Comparison of ENCODE assay signal across 14 cellular contexts in genomic region chr5:132526974-132527564, GRCh38. TPM values are rescaled to one million over a fixed set of nuclear protein-coding genes. Genes with fewer than 3 reads are reported as not detected.
DNase-seq lines count a peak whose midpoint lies in the region; ATAC-seq, FAIRE-seq and TF ChIP-seq lines count a peak whose summit lies in the region.
"Had no signal": no experiment of that assay in that cellular context is flagged by ENCODE, and none has a peak within 500 bp of the region (broad histone marks: within the 10 kb centered on the region; RNA-seq: fewer than 3 reads in every experiment).

No MANE protein-coding gene starts in this region.

- 0 out of 2 replicates have a peak overlapping the region, but pooled peaks have one; percentile 35 for H2AFZ ChIP-seq in KMS-11 (ENCODE audit: low read depth)

- H3K4me1 Mint-ChIP-seq in activated T-helper 2 cell treated with anti-CD3 and anti-CD28 coated beads, Interferon-gamma antibody, Interleukin-2, Interleukin-4, amounts not matched to agents 10 μg/mL and 5 μg/mL and 100 μg/mL, durations not matched to agents 14 hours and 24 hours and 36 hours (ENCODE audit: low read depth), result peaks cover 61% of the 10 kb centered on the region

- H3K79me2 ChIP-seq in DOHH2 (ENCODE audit: control insufficient read depth, low read length), result no peaks in the 10 kb centered on the region
- H3K79me2 ChIP-seq in KMS-11 (ENCODE audit: insufficient read depth, low read depth), result no peaks in the 10 kb centered on the region

- no peak for DNase-seq in activated T-helper 2 cell treated with anti-CD3 and anti-CD28 coated beads, Interferon-gamma antibody, Interleukin-2, Interleukin-4, amounts not matched to agents 10 μg/mL and 5 μg/mL and 100 μg/mL, durations not matched to agents 14 hours and 24 hours and 36 hours (ENCODE audit: low spot score)
- DNase-seq in RCC 7860 (ENCODE audit: low spot score) (no peak), AML-193 (lab: John Stamatoyannopoulos, UW) (no peak), SKM-1 treated with dmso at 0.1 percent for 144 hours (lab: John Stamatoyannopoulos, UW; ENCODE audit: unreplicated experiment) (no peak)
- DNase-seq in activated naive CD4-positive, alpha-beta T cell treated with anti-CD3 and anti-CD28 coated beads, Interleukin-2, amount 50 U/mL, for 72 hours (ENCODE audit: low spot score in 2 of 2), result no peak
- DNase-seq: occipital lobe had no signal

- ATAC-seq in activated naive CD4-positive, alpha-beta T cell treated with anti-CD3 and anti-CD28 coated beads, Interleukin-2, amount 50 U/mL, for 72 hours, result no peak

- peak overlapping the region; percentile 31 for H3K27ac Mint-ChIP-seq in activated T-helper 2 cell treated with anti-CD3 and anti-CD28 coated beads, Interferon-gamma antibody, Interleukin-2, Interleukin-4, amounts not matched to agents 10 μg/mL and 5 μg/mL and 100 μg/mL, durations not matched to agents 14 hours and 24 hours and 36 hours
- no peak overlapping the region for H3K27ac Mint-ChIP-seq in activated naive CD4-positive, alpha-beta T cell treated with anti-CD3 and anti-CD28 coated beads, Interleukin-2, amount 50 U/mL, for 72 hours
- H3K27ac Mint-ChIP-seq: immature natural killer cell had no signal

- H3K27me3 Mint-ChIP-seq in activated T-helper 2 cell treated with anti-CD3 and anti-CD28 coated beads, Interferon-gamma antibody, Interleukin-2, Interleukin-4, amounts not matched to agents 10 μg/mL and 5 μg/mL and 100 μg/mL, durations not matched to agents 14 hours and 24 hours and 36 hours (ENCODE audit: low read depth), result no peaks in the 10 kb centered on the region

- peak; percentile 26 for TF ChIP-seq CTCF in DOHH2 (IDR thresholded peaks at IDR 0.05; ENCODE audit: low read depth, low read length, poor library complexity, severe bottlenecking)
- TF ChIP-seq CTCF in KMS-11 (conservative IDR thresholded peaks at IDR 0.05; ENCODE audit: low read depth, low read length), result peak; percentile 30

- no peak overlapping the region for H3K4me3 Mint-ChIP-seq in activated T-helper 2 cell treated with anti-CD3 and anti-CD28 coated beads, Interferon-gamma antibody, Interleukin-2, Interleukin-4, amounts not matched to agents 10 μg/mL and 5 μg/mL and 100 μg/mL, durations not matched to agents 14 hours and 24 hours and 36 hours (ENCODE audit: low read depth)

- no peaks in the 10 kb centered on the region for H3K9me2 ChIP-seq in DOHH2 (replicated peaks; ENCODE audit: control insufficient read depth, low read length)

- no peaks in the 10 kb centered on the region for H3K9me3 ChIP-seq in DOHH2 (ENCODE audit: control insufficient read depth, insufficient read depth, low read length)
- H3K9me3 ChIP-seq in mucosa of stomach (ENCODE audit: control insufficient read depth, low read length), result no peaks in the 10 kb centered on the region

- H3F3A ChIP-seq in DOHH2 (ENCODE audit: control insufficient read depth, insufficient read depth), result no peaks in the 10 kb centered on the region

- peak overlapping the region; percentile 69 for H3K4me2 ChIP-seq in DOHH2 (ENCODE audit: low read length)
- H3K4me2 ChIP-seq in KMS-11, result peak overlapping the region; percentile 50

- H3K4me3 ChIP-seq in DOHH2 (ENCODE audit: low read length) (peak overlapping the region; percentile 47; the same call in 1 of the 2 replicates), KMS-11 (IDR thresholded peaks at IDR 0.05; ENCODE audit: insufficient read depth, low read depth, low read length) (no peak overlapping the region), mucosa of stomach (ENCODE audit: low read length) (peak overlapping the region; percentile 36)

- intact Hi-C loops in activated T-helper 2 cell treated with anti-CD3 and anti-CD28 coated beads, Interferon-gamma antibody, Interleukin-2, Interleukin-4, amounts not matched to agents 10 μg/mL and 5 μg/mL and 100 μg/mL, durations not matched to agents 14 hours and 24 hours and 36 hours (cut with micrococcal nuclease), result loop anchor here (1.0 to 5.0 kb wide), 4 partner anchors 40 to 293 kb away; no protein-coding TSS in a partner anchor

- H3K27ac ChIP-seq in DOHH2 (ENCODE audit: low read depth, low read length) (no peak overlapping the region), KMS-11 (no peak overlapping the region)
- H3K27ac ChIP-seq: SK-N-MC had no signal

- no peak for FAIRE-seq in RCC 7860 (lab: Jason Lieb, UNC)
- FAIRE-seq: astrocyte, endometrium had no signal

- no peaks in the 10 kb centered on the region for H4K20me1 ChIP-seq in DOHH2 (ENCODE audit: control insufficient read depth, insufficient read depth, low read depth, low read length)
- no peaks in the 10 kb centered on the region for H4K20me1 ChIP-seq in KMS-11 (ENCODE audit: insufficient read depth)

- peaks cover 24% of the 10 kb centered on the region for H3K4me1 ChIP-seq in DOHH2 (ENCODE audit: control insufficient read depth, low read length)
- H3K4me1 ChIP-seq in KMS-11 (ENCODE audit: low read depth, poor library complexity, severe bottlenecking), result peaks cover 69% of the 10 kb centered on the region
- peaks cover 13% of the 10 kb centered on the region for H3K4me1 ChIP-seq in mucosa of stomach (ENCODE audit: control insufficient read depth, insufficient read depth, low read length)

- peaks cover 17% of the 10 kb centered on the region for H3K27me3 ChIP-seq in DOHH2 (ENCODE audit: control insufficient read depth, low read length)
- H3K27me3 ChIP-seq in KMS-11 (ENCODE audit: insufficient read depth, low read depth), result no peaks in the 10 kb centered on the region
- no peaks in the 10 kb centered on the region for H3K27me3 ChIP-seq in mucosa of stomach (ENCODE audit: control insufficient read depth, insufficient read depth, low read length)

- H3K36me3 ChIP-seq in DOHH2 (ENCODE audit: control insufficient read depth, low read length), result no peaks in the 10 kb centered on the region
- no peaks in the 10 kb centered on the region for H3K36me3 ChIP-seq in KMS-11 (ENCODE audit: insufficient read depth)
- no peaks in the 10 kb centered on the region for H3K36me3 ChIP-seq in mucosa of stomach (ENCODE audit: control insufficient read depth, insufficient read depth, low read length)

- no peak overlapping the region for H3K9ac ChIP-seq in KMS-11
- H3K9ac ChIP-seq in mucosa of stomach (ENCODE audit: low read length), result peak overlapping the region; percentile 66

- peaks cover 11% of the 10 kb centered on the region for H3K9me3 Mint-ChIP-seq in activated T-helper 2 cell treated with anti-CD3 and anti-CD28 coated beads, Interferon-gamma antibody, Interleukin-2, Interleukin-4, amounts not matched to agents 10 μg/mL and 5 μg/mL and 100 μg/mL, durations not matched to agents 14 hours and 24 hours and 36 hours
- peaks cover 0 to 9% of the 10 kb centered on the region in 2 donors for H3K9me3 Mint-ChIP-seq in activated naive CD4-positive, alpha-beta T cell treated with anti-CD3 and anti-CD28 coated beads, Interleukin-2, amount 50 U/mL, for 72 hours

- H3K36me3 Mint-ChIP-seq in activated T-helper 2 cell treated with anti-CD3 and anti-CD28 coated beads, Interferon-gamma antibody, Interleukin-2, Interleukin-4, amounts not matched to agents 10 μg/mL and 5 μg/mL and 100 μg/mL, durations not matched to agents 14 hours and 24 hours and 36 hours (ENCODE audit: low read depth), result peaks cover 5% of the 10 kb centered on the region
- peaks cover 0 to 7% of the 10 kb centered on the region in 2 donors for H3K36me3 Mint-ChIP-seq in activated naive CD4-positive, alpha-beta T cell treated with anti-CD3 and anti-CD28 coated beads, Interleukin-2, amount 50 U/mL, for 72 hours
- H3K36me3 Mint-ChIP-seq: immature natural killer cell had no signal

RNA-seq across cellular contexts. Expression of gene IL5, which starts 16.3 kb away (rescaled TPM):
- 100.0 and 113 TPM in 2 replicates for total RNA-seq in activated T-helper 2 cell treated with anti-CD3 and anti-CD28 coated beads, Interferon-gamma antibody, Interleukin-2, Interleukin-4, amounts not matched to agents 10 μg/mL and 5 μg/mL and 100 μg/mL, durations not matched to agents 14 hours and 24 hours and 36 hours
- not detected for total RNA-seq in activated naive CD4-positive, alpha-beta T cell treated with anti-CD3 and anti-CD28 coated beads, Interleukin-2, amount 50 U/mL, for 72 hours
- total RNA-seq: astrocyte, LHCN-M2, occipital lobe had no signal

RNA-seq across cellular contexts. Expression of gene RAD50, which starts 29.7 kb away (rescaled TPM):
- total RNA-seq in activated T-helper 2 cell treated with anti-CD3 and anti-CD28 coated beads, Interferon-gamma antibody, Interleukin-2, Interleukin-4, amounts not matched to agents 10 μg/mL and 5 μg/mL and 100 μg/mL, durations not matched to agents 14 hours and 24 hours and 36 hours, result 49.2 and 55.8 TPM in 2 replicates
- total RNA-seq in activated naive CD4-positive, alpha-beta T cell treated with anti-CD3 and anti-CD28 coated beads, Interleukin-2, amount 50 U/mL, for 72 hours, result 10 to 100 TPM; 30.6 to 47.7 TPM

RNA-seq across cellular contexts. Expression of gene IRF1, which starts 36.5 kb away (rescaled TPM):
- total RNA-seq in activated T-helper 2 cell treated with anti-CD3 and anti-CD28 coated beads, Interferon-gamma antibody, Interleukin-2, Interleukin-4, amounts not matched to agents 10 μg/mL and 5 μg/mL and 100 μg/mL, durations not matched to agents 14 hours and 24 hours and 36 hours, result 155 TPM in 2 replicates
- 100 to 1,000 TPM; 107 to 156 TPM for total RNA-seq in activated naive CD4-positive, alpha-beta T cell treated with anti-CD3 and anti-CD28 coated beads, Interleukin-2, amount 50 U/mL, for 72 hours

Comparison
In these comparisons a context has a peak if more than half of its experiments do, and no peak if none do; other contexts are left out.
1. RNA of gene IL5, which starts 16.3 kb away (total RNA-seq): 100.0 to 113 TPM in activated T-helper 2 cell treated with anti-CD3 and anti-CD28 coated beads, Interferon-gamma antibody, Interleukin-2, Interleukin-4, amounts not matched to agents 10 μg/mL and 5 μg/mL and 100 μg/mL, durations not matched to agents 14 hours and 24 hours and 36 hours; not detected in activated naive CD4-positive, alpha-beta T cell treated with anti-CD3 and anti-CD28 coated beads, Interleukin-2, amount 50 U/mL, for 72 hours; every median in the first group is over 10 times any median in the second.